Comparison of ENCODE assay signal across 12 cellular contexts in the genomic region with DNA sequence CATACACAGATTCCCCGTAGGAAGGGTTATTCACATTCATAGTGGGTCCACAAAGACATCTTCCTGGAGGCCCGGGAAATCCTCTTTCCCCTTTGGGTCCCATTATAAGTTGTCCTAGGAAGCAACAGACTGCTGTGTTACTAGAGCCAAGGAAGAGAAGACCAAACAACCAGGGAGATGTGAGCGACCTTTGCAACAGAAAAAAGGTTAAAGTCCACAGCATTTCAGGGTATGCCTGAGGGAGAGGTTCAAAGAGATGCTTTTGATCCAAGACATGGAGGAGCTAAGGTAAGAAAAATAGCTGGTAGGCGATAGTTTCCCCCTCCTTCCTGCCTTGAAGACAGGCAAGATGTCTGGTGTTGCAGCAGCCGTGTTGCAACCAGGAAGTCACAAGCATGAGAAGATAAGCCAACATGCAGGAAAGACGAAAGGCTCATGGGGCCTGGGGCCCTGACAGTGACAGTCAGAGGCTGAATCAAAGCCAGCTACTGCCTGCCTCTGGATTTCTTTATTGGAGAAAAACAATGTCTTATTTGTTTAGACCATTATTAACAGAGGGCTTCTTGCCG.
"Had no signal": no experiment of that assay in that cellular context is flagged by ENCODE, and none has a peak within 500 bp of the region (broad histone marks: within the 10 kb centered on the region; RNA-seq: fewer than 3 reads in every experiment).

No MANE protein-coding gene starts in this region.

- H3K4me2 ChIP-seq: neural progenitor cell had no signal

- H3K4me3 ChIP-seq: neural progenitor cell, pancreas, testis had no signal

- H3K36me3 ChIP-seq: neural progenitor cell, pancreas had no signal

- H3K4me1 ChIP-seq: neural progenitor cell, pancreas, testis had no signal

- H3K27ac Mint-ChIP-seq: activated B cell treated with CpG ODN at 0.5 μM for 24 hours; activated CD4-positive, alpha-beta T cell treated with anti-CD3 and anti-CD28 coated beads, Interleukin-2, amount 10 ng/mL, durations not matched to agents 24 days and 14 days; activated naive CD8-positive, alpha-beta T cell treated with anti-CD3 and anti-CD28 coated beads for 36 hours; neural progenitor cell had no signal

- ATAC-seq: activated T-cell treated with anti-CD3 and anti-CD28 coated beads, Interleukin-2, amount 50 U/mL, for 4 hours; pancreas; stimulated activated naive CD8-positive, alpha-beta T cell treated with anti-CD3 and anti-CD28 coated beads, Interleukin-15, amount 100 ng/mL, for 72 hours had no signal

- H2AFZ ChIP-seq: neural progenitor cell had no signal

- H3K27me3 ChIP-seq: neural progenitor cell, pancreas, testis had no signal

- H3K27ac ChIP-seq: neural progenitor cell, pancreas, testis had no signal

- H3K9me3 Mint-ChIP-seq: activated naive CD8-positive, alpha-beta T cell treated with anti-CD3 and anti-CD28 coated beads for 36 hours; activated T-cell treated with anti-CD3 and anti-CD28 coated beads, Interleukin-2, amount 50 U/mL, for 4 hours; neural progenitor cell had no signal

- H3K27me3 Mint-ChIP-seq: activated B cell treated with CpG ODN at 0.5 μM for 24 hours; activated CD4-positive, alpha-beta T cell treated with anti-CD3 and anti-CD28 coated beads, Interleukin-2, amount 10 ng/mL, durations not matched to agents 24 days and 14 days; activated naive CD8-positive, alpha-beta T cell treated with anti-CD3 and anti-CD28 coated beads for 36 hours; stimulated activated naive CD8-positive, alpha-beta T cell treated with anti-CD3 and anti-CD28 coated beads, Interleukin-15, amount 100 ng/mL, for 72 hours had no signal

- H3K36me3 Mint-ChIP-seq: activated naive CD8-positive, alpha-beta T cell treated with anti-CD3 and anti-CD28 coated beads for 36 hours; neural progenitor cell had no signal

- H3K4me1 Mint-ChIP-seq: activated B cell treated with CpG ODN at 0.5 μM for 24 hours, neural progenitor cell had no signal

- H3K9ac ChIP-seq: neural progenitor cell had no signal

- H3K4me3 Mint-ChIP-seq: activated B cell treated with CpG ODN at 0.5 μM for 24 hours; activated CD4-positive, alpha-beta T cell treated with anti-CD3 and anti-CD28 coated beads, Interleukin-2, amount 10 ng/mL, durations not matched to agents 24 days and 14 days; activated naive CD8-positive, alpha-beta T cell treated with anti-CD3 and anti-CD28 coated beads for 36 hours; activated T-cell treated with anti-CD3 and anti-CD28 coated beads, Interleukin-2, amount 50 U/mL, for 4 hours; neural progenitor cell; stimulated activated naive CD8-positive, alpha-beta T cell treated with anti-CD3 and anti-CD28 coated beads, Interleukin-15, amount 100 ng/mL, for 72 hours had no signal

- H3K9me3 ChIP-seq: pancreas, testis had no signal

- DNase-seq: activated B cell treated with CpG ODN at 0.5 μM for 24 hours; activated CD4-positive, alpha-beta T cell treated with anti-CD3 and anti-CD28 coated beads, Interleukin-2, amount 10 ng/mL, durations not matched to agents 24 days and 14 days; activated effector memory CD4-positive, alpha-beta T cell treated with anti-CD3 and anti-CD28 coated beads, Interleukin-2, amount 50 U/mL, for 16 hours; activated naive CD8-positive, alpha-beta T cell treated with anti-CD3 and anti-CD28 coated beads for 36 hours; activated T-cell treated with anti-CD3 and anti-CD28 coated beads, Interleukin-2, amount 50 U/mL, for 4 hours; dermis blood vessel endothelial cell; hippocampal formation; pancreas; stimulated activated CD4-positive, alpha-beta T cell treated with anti-CD3 and anti-CD28 coated beads, Interleukin-4, amount 100 ng/mL, for 1 hour; stimulated activated naive CD8-positive, alpha-beta T cell treated with anti-CD3 and anti-CD28 coated beads, Interleukin-15, amount 100 ng/mL, for 72 hours; testis had no signal
